13 cellular contexts compared by ENCODE assay signal in the genomic region with DNA sequence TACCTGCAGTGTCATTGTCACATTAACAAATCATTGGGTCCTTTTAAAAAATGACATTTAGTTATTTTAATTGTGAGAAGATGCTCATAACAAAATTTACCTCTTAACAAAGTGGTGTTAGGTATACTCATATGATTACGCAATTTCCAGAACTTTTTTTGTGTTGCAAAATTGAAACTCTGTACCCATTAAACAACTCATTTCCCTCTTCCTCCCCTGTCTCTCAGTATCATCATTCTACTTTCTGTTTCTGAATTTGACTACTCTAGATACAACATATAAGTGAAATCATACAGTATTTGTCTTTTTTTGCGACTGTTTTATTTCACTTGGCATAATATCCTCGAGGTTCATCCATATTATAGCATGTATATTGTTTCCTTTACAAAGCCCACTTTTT. TPM values are rescaled to one million over a fixed set of nuclear protein-coding genes. Genes with fewer than 3 reads are reported as not detected.
A peak's percentile ranks its signal among the peaks of the same experiment; 100 is the strongest.
DNase-seq lines count a peak whose midpoint lies in the region; ATAC-seq and TF ChIP-seq lines count a peak whose summit lies in the region.
"Had no signal": no experiment of that assay in that cellular context is flagged by ENCODE, and none has a peak within 500 bp of the region (broad histone marks: within the 10 kb centered on the region; RNA-seq: fewer than 3 reads in every experiment).

No MANE protein-coding gene starts in this region.

- no peak overlapping the region for H3K4me3 ChIP-seq in right atrium auricular region
- H3K4me3 ChIP-seq: heart left ventricle, SJSA1 had no signal

- no peak overlapping the region for H3K4me3 Mint-ChIP-seq in CD14-positive monocyte

- ATAC-seq in GM19328 (IDR thresholded peaks at IDR 0.05; ENCODE audit: unreplicated experiment) (peak; percentile 88), HG02981 (IDR thresholded peaks at IDR 0.05; ENCODE audit: unreplicated experiment) (peak; percentile 96)
- ATAC-seq: heart left ventricle had no signal

- H3K9me3 Mint-ChIP-seq in CD14-positive monocyte: no peaks in the 10 kb centered on the region

- H3K4me1 Mint-ChIP-seq in CD14-positive monocyte: peaks cover 11% of the 10 kb centered on the region

- H3K36me3 Mint-ChIP-seq in CD14-positive monocyte: peaks cover 26 to 29% of the 10 kb centered on the region in 2 donors

- no peaks in the 10 kb centered on the region for H3K27me3 Mint-ChIP-seq in CD14-positive monocyte (ENCODE audit: low read depth in 3 of 3)

- H3K4me1 ChIP-seq in right atrium auricular region: no peaks in the 10 kb centered on the region
- H3K4me1 ChIP-seq: heart left ventricle had no signal

- H3K27ac Mint-ChIP-seq in CD14-positive monocyte: peak overlapping the region in 4 of 7 donors; percentile 20 to 71 (median 61)

- no peak overlapping the region for H3K27ac ChIP-seq in right atrium auricular region
- H3K27ac ChIP-seq: SJSA1 had no signal

- DNase-seq in CD14-positive monocyte (ENCODE audit: low spot score) (no peak), SKM-1 (lab: John Stamatoyannopoulos, UW; ENCODE audit: unreplicated experiment) (peak; percentile 40), NCI-H82 (lab: John Stamatoyannopoulos, UW) (no peak), germinal center (ENCODE audit: low spot score) (no peak), right atrium auricular region (ENCODE audit: low spot score) (no peak), Ammon's horn (ENCODE audit: low spot score) (no peak)
- DNase-seq: amniotic stem cell, heart left ventricle, substantia nigra had no signal

- peaks cover 31% of the 10 kb centered on the region for H3K36me3 ChIP-seq in right atrium auricular region

- H3K27me3 ChIP-seq in right atrium auricular region: no peaks in the 10 kb centered on the region
- H3K27me3 ChIP-seq: heart left ventricle, SJSA1 had no signal

- no peak for TF ChIP-seq CTCF in CD14-positive monocyte (IDR thresholded peaks at IDR 0.05)
- no peak for TF ChIP-seq CTCF in right atrium auricular region (IDR thresholded peaks at IDR 0.05)

- H3K9me3 ChIP-seq in right atrium auricular region: no peaks in the 10 kb centered on the region
- H3K9me3 ChIP-seq: heart left ventricle, SJSA1 had no signal

- intact Hi-C loops in CD14-positive monocyte (cut with micrococcal nuclease): no loop called here

RNA-seq across cellular contexts. Expression of gene CHST2, which starts 58.7 kb away (rescaled TPM):
- 10 to 100 TPM in 1 of 2 donors, 1 to 10 TPM in 1; 9.6 to 18.0 TPM for polyA plus RNA-seq in CD14-positive monocyte
- 1 to 10 TPM; 2.3 to 4.8 TPM for total RNA-seq in right atrium auricular region
- total RNA-seq: HT-29 had no signal

RNA-seq across cellular contexts. Expression of gene U2SURP, which starts 59.5 kb away (rescaled TPM):
- 10 to 100 TPM; 51.4 to 70.4 TPM for polyA plus RNA-seq in CD14-positive monocyte
- total RNA-seq in right atrium auricular region: 10 to 100 TPM; 26.3 to 33.7 TPM
